In genomic region chr1:8858112-8858668, GRCh38 we compare ENCODE assay signal across 8 cellular contexts. TPM values are rescaled to one million over a fixed set of nuclear protein-coding genes. Genes with fewer than 3 reads are reported as not detected.
DNase-seq lines count a peak whose midpoint lies in the region; ATAC-seq, FAIRE-seq and TF ChIP-seq lines count a peak whose summit lies in the region.

No MANE protein-coding gene starts in this region.

- no peaks in the 10 kb centered on the region for H3K27me3 ChIP-seq in IMR-90 (ENCODE audit: control insufficient read depth, insufficient read depth, low read length)
- H3K27me3 ChIP-seq in HepG2 (ENCODE audit: control insufficient read depth in 1 of 2, insufficient read depth in 2 of 2, low read length in 2 of 2) = no peaks in the 10 kb centered on the region
- H3K27me3 ChIP-seq in H7 (ENCODE audit: control insufficient read depth, insufficient read depth, low read length) = no peaks in the 10 kb centered on the region

- intact Hi-C loops in IMR-90 (cut with micrococcal nuclease) = loop anchor here (10.0 kb wide), 1 partner anchor 393 kb away; no protein-coding TSS in a partner anchor
- intact Hi-C loops in HepG2 (cut with micrococcal nuclease; ENCODE audit: unreplicated experiment) = loop anchor here (2.0 to 5.0 kb wide), 2 partner anchors 41 to 131 kb away; partner anchors contain the start of gene RERE

- H3K4ac ChIP-seq in IMR-90 (ENCODE audit: low read depth, low read length) = 0 out of 2 replicates have a peak overlapping the region, but pooled peaks have one; percentile 30

- CTCF ChIA-PET in IMR-90 (lab: Yijun Ruan, JAX) (interaction anchor here (0.6 to 2.0 kb wide), 3 partner anchors 9 to 410 kb away, joined by 3 to 15 read pairs (median 3); no protein-coding TSS in a partner anchor), HepG2 (lab: Yijun Ruan, JAX; ENCODE audit: low intra/inter-chr PET ratio, low total read pairs) (no interaction called here)

- no peak overlapping the region for H3K14ac ChIP-seq in IMR-90 (replicated peaks; ENCODE audit: low read depth, low read length)

- no peak for TF ChIP-seq RAD21 in IMR-90 (IDR thresholded peaks at IDR 0.05; ENCODE audit: low read length)
- no peak for TF ChIP-seq RAD21 in HepG2 (CRISPR knock-in tag; IDR thresholded peaks at IDR 0.05)

- H4K20me1 ChIP-seq in IMR-90 (ENCODE audit: insufficient read depth, low read length) (peaks cover 66% of the 10 kb centered on the region), HepG2 (ENCODE audit: insufficient read depth, low read length) (peaks cover 50% of the 10 kb centered on the region)

- no peak overlapping the region for H2BK15ac ChIP-seq in IMR-90 (ENCODE audit: low read depth, low read length)

- H3K23ac ChIP-seq in IMR-90 (ENCODE audit: low read depth, low read length) = peak overlapping the region; percentile 21; the same call in 1 of the 2 replicates

- H3K4me3 ChIP-seq in IMR-90 (ENCODE audit: insufficient read depth, low read depth, low read length) (no peak overlapping the region), HepG2 (replicated peaks in 1 of 3; ENCODE audit: insufficient read depth in 1 of 3, low read depth in 2 of 3, low read length in 3 of 3) (no peak overlapping the region), H7 (ENCODE audit: insufficient read depth, low read depth, low read length) (no peak overlapping the region)

- TF ChIP-seq EP300 in HepG2 (IDR thresholded peaks at IDR 0.05; ENCODE audit: low read depth in 2 of 2, low read length in 2 of 2) (peak in 1 of 2 experiments; percentile 53; a peak in 1 of 4 replicates), HepG2 (CRISPR knock-in tag; IDR thresholded peaks at IDR 0.05; ENCODE audit: borderline replicate concordance) (no peak; the same call in 1 of the 2 replicates)

- no peak overlapping the region for H4K8ac ChIP-seq in IMR-90 (ENCODE audit: low read depth in 2 of 2, low read length in 2 of 2)

- in situ Hi-C loops in IMR-90 (cut with MboI; ENCODE audit: low sequenced_read_pairs) (loop anchor here (25.0 kb wide), 1 partner anchor 871 kb away; no protein-coding TSS in a partner anchor), HepG2 (cut with HindIII; ENCODE audit: extremely low pct_ligation_motif_present, low pct_unique_long_range_greater_than_20kb) (no loop called here)

- peaks cover 3% of the 10 kb centered on the region; the same call in 1 of the 2 replicates for H3K9me1 ChIP-seq in IMR-90 (ENCODE audit: insufficient read depth, low read length)

- H3K79me1 ChIP-seq in IMR-90 (ENCODE audit: low read depth in 1 of 2, low read length in 2 of 2) = peaks cover 8 to 40% of the 10 kb centered on the region in 2 experiments

- H3K36me3 ChIP-seq in IMR-90 (ENCODE audit: control insufficient read depth, insufficient read depth, low read length) (peaks cover 51% of the 10 kb centered on the region), HepG2 (replicated peaks in 1 of 2; ENCODE audit: control insufficient read depth in 1 of 2, insufficient read depth in 2 of 2, low read length in 2 of 2) (peaks cover 18 to 32% of the 10 kb centered on the region in 2 experiments), H7 (replicated peaks; ENCODE audit: control insufficient read depth, insufficient read depth, low read length) (peaks cover 39% of the 10 kb centered on the region)

- no peak overlapping the region for H2AK9ac ChIP-seq in IMR-90 (replicated peaks; ENCODE audit: low read depth, low read length, poor library complexity)

- BruUV-seq in IMR-90 (replicated peaks; lab: Mats Ljungman, UMichigan) = no TSS peak
- BruUV-seq in HepG2 (replicated peaks; lab: Mats Ljungman, UMichigan) = TSS peak; percentile 8

- TF ChIP-seq CTCF in IMR-90 (conservative IDR thresholded peaks at IDR 0.05; ENCODE audit: low read depth, low read length) = no peak
- 0 out of 2 replicates have a peak, but pooled peaks have one; percentile 14 for TF ChIP-seq CTCF in HepG2 (CRISPR knock-in tag; IDR thresholded peaks at IDR 0.05)

- no peak overlapping the region for H4K91ac ChIP-seq in IMR-90 (ENCODE audit: insufficient read depth, low read depth, low read length)

- no peak for TF ChIP-seq POLR2A in IMR-90 (IDR thresholded peaks at IDR 0.05; ENCODE audit: low read depth, low read length)
- peak; percentile 22 to 55; a peak in 2 of 4 replicates for TF ChIP-seq POLR2A in HepG2 (IDR thresholded peaks at IDR 0.05; ENCODE audit: insufficient read depth in 1 of 2, low read depth in 2 of 2, low read length in 2 of 2)

- H2BK5ac ChIP-seq in IMR-90 (ENCODE audit: low read depth, low read length, poor library complexity, severe bottlenecking) = peak overlapping the region; percentile 31

- ATAC-seq in IMR-90 (ENCODE audit: low read depth) = peak; percentile 74
- ATAC-seq in HepG2 = peak; percentile 38

- H2BK120ac ChIP-seq in IMR-90 (ENCODE audit: low read depth, low read length) = 0 out of 2 replicates have a peak overlapping the region, but pooled peaks have one; percentile 20

- H3K27ac ChIP-seq in IMR-90 (ENCODE audit: insufficient read depth, low read length) (no peak overlapping the region), HepG2 (ENCODE audit: extremely low read length, insufficient read depth, low read length) (peak overlapping the region; percentile 75)

- H3K4me1 ChIP-seq in IMR-90 (ENCODE audit: control insufficient read depth, insufficient read depth, low read length) = peaks cover 8% of the 10 kb centered on the region
- peaks cover 95% of the 10 kb centered on the region for H3K4me1 ChIP-seq in HepG2 (ENCODE audit: insufficient read depth, low read length)

- H3K9me3 ChIP-seq in IMR-90 (ENCODE audit: control insufficient read depth, insufficient read depth, low read length) (no peaks in the 10 kb centered on the region), HepG2 (ENCODE audit: low read length) (no peaks in the 10 kb centered on the region)

- no peak overlapping the region for H4K5ac ChIP-seq in IMR-90 (ENCODE audit: low read depth, low read length)

- H3K9ac ChIP-seq in IMR-90 (ENCODE audit: low read depth, low read length) = no peak overlapping the region
- H3K9ac ChIP-seq in HepG2 (ENCODE audit: insufficient read depth, low read depth, low read length) = no peak overlapping the region

- no peak overlapping the region; the same call in 1 of the 2 replicates for H2BK20ac ChIP-seq in IMR-90 (ENCODE audit: low read depth, low read length)

- WGBS in IMR-90 (ENCODE audit: extremely low coverage in 2 of 2, insufficient read length in 1 of 2), 2 experiments = no CpG with 5 or more reads among the region's 2 CpGs
- 17% methylated on average over 2 of the region's 2 CpGs for WGBS in HepG2 (ENCODE audit: low lambda C conversion rate)

- no peaks in the 10 kb centered on the region for H3K79me2 ChIP-seq in HepG2 (ENCODE audit: insufficient read depth, low read length)

- no peak overlapping the region for H3K18ac ChIP-seq in IMR-90 (ENCODE audit: low read depth, low read length)

- POLR2A ChIA-PET in IMR-90 (lab: Charles Lee; ENCODE audit: unreplicated experiment) (interaction anchor here (0.6 kb wide), 2 partner anchors 77 to 833 kb away, joined by 3 to 4 read pairs; no protein-coding TSS in a partner anchor), HepG2 (lab: Yijun Ruan, JAX) (interaction anchor here (1.6 to 13.6 kb wide), 4 partner anchors 10 to 21 kb away, joined by 4 to 116 read pairs (median 18); partner anchors contain the start of gene ENO1)

- H3K4me2 ChIP-seq in IMR-90 (ENCODE audit: low read depth, low read length) = peak overlapping the region; percentile 31; the same call in 1 of the 2 replicates
- no peak overlapping the region; the same call in 1 of the 2 replicates for H3K4me2 ChIP-seq in HepG2 (ENCODE audit: low read depth, low read length)

- H2AFZ ChIP-seq in IMR-90 (replicated peaks; ENCODE audit: low read length, poor library complexity) (no peak overlapping the region), HepG2 (ENCODE audit: low read length) (no peak overlapping the region)

- FAIRE-seq in HepG2 (lab: Jason Lieb, UNC) = peak; percentile 95

- peak overlapping the region; percentile 41; the same call in 1 of the 2 replicates for H2AK5ac ChIP-seq in IMR-90 (ENCODE audit: low read depth, low read length)

- no peak overlapping the region for H3K56ac ChIP-seq in IMR-90 (ENCODE audit: extremely low read depth, insufficient read depth, low read length)

- DNase-seq in AG08395 (ENCODE audit: low spot score) = peak; percentile 70
- peak; percentile 88 for DNase-seq in IMR-90
- DNase-seq in amniotic stem cell (lab: John Stamatoyannopoulos, UW) = peak; percentile 36
- peak; percentile 83 for DNase-seq in HepG2 (ENCODE audit: low spot score)
- no peak for DNase-seq in superior temporal gyrus (ENCODE audit: extremely low spot score)
- no peak for DNase-seq in H7
- DNase-seq in pons (ENCODE audit: low spot score) = no peak
- no peak for DNase-seq in NCI-H1105 (lab: John Stamatoyannopoulos, UW)

- dilution Hi-C loops in IMR-90 (cut with HindIII; ENCODE audit: low sequenced_read_pairs, unreplicated experiment) = no loop called here

RNA-seq across cellular contexts. Expression of gene ENO1, which starts 20.3 kb away (rescaled TPM):
- total RNA-seq in IMR-90 (2012; rRNA removed) (2,952 and 3,643 TPM in 2 replicates), HepG2 (2016; rRNA removed; fragmentation: Illumina TruSeq; extraction: Trizol) (1,559 and 2,216 TPM in 2 replicates)
- polyA plus RNA-seq in IMR-90 (2012; rRNA removed) (2,094 and 2,125 TPM in 2 replicates), HepG2 (2011; rRNA removed) (2,835 and 3,103 TPM in 2 replicates)
- polyA plus RNA-seq in IMR-90 (2012; cell fraction: cytosol; rRNA removed) = 1,308 and 1,582 TPM in 2 replicates
- polyA plus RNA-seq in IMR-90 (2012; cell fraction: nucleus; rRNA removed; ENCODE audit: low replicate concordance) = 1,133 and 1,170 TPM in 2 replicates
- 233 and 251 TPM in 2 replicates for total RNA-seq in HepG2 (2016; cell fraction: cytosol; rRNA removed; fragmentation: Illumina TruSeq; extraction: Trizol; ENCODE audit: low read depth)
- total RNA-seq in HepG2 (2016; cell fraction: insoluble cytoplasmic fraction; rRNA removed; fragmentation: Illumina TruSeq; extraction: Trizol) = 1,559 and 2,270 TPM in 2 replicates
- total RNA-seq in HepG2 (2016; cell fraction: membrane; rRNA removed; fragmentation: Illumina TruSeq; extraction: Trizol) = 352 and 366 TPM in 2 replicates
- total RNA-seq in HepG2 (2016; cell fraction: nucleus; rRNA removed; fragmentation: Illumina TruSeq; extraction: Trizol) = 647 and 688 TPM in 2 replicates
- 2,814 and 3,536 TPM in 2 replicates for polyA plus RNA-seq in HepG2 (2011; cell fraction: cytosol; rRNA removed)
- polyA plus RNA-seq in HepG2 (2011; cell fraction: nucleus; rRNA removed) = 1,312 and 1,364 TPM in 2 replicates
- polyA plus RNA-seq in HepG2 (2012) = 2,599 and 3,087 TPM in 2 replicates
- 244 and 257 TPM in 2 replicates for polyA plus RNA-seq in HepG2 (2016; cell fraction: cytosol; fragmentation: Illumina TruSeq; extraction: Trizol; ENCODE audit: low read depth)
- polyA plus RNA-seq in HepG2 (2016; cell fraction: insoluble cytoplasmic fraction; fragmentation: Illumina TruSeq; extraction: Trizol; ENCODE audit: low read depth) = 2,184 and 2,214 TPM in 2 replicates
- polyA plus RNA-seq in HepG2 (2016; cell fraction: membrane; fragmentation: Illumina TruSeq; extraction: Trizol; ENCODE audit: low read depth) = 258 and 284 TPM in 2 replicates
- polyA plus RNA-seq in HepG2 (2016; cell fraction: nucleus; fragmentation: Illumina TruSeq; extraction: Trizol; ENCODE audit: insufficient read depth, low read depth) = 796 and 841 TPM in 2 replicates
- polyA minus RNA-seq in HepG2 (2011; rRNA and poly(A)+ RNA removed; ENCODE audit: low replicate concordance) = 4,265 and 4,548 TPM in 2 replicates
- polyA minus RNA-seq in HepG2 (2011; cell fraction: cytosol; rRNA and poly(A)+ RNA removed) = 2,231 and 2,479 TPM in 2 replicates
- polyA minus RNA-seq in HepG2 (2011; cell fraction: nucleus; rRNA and poly(A)+ RNA removed) = 525 and 715 TPM in 2 replicates
- 4,341 and 4,764 TPM in 2 replicates for total RNA-seq in H7 (2014; rRNA removed; shearing (Covaris generic))

RNA-seq across cellular contexts. Expression of gene RERE, which starts 40.8 kb away (rescaled TPM):
- total RNA-seq in IMR-90 (2012; rRNA removed) (11.5 and 15.8 TPM in 2 replicates), HepG2 (2016; rRNA removed; fragmentation: Illumina TruSeq; extraction: Trizol) (18.6 and 21.9 TPM in 2 replicates)
- polyA plus RNA-seq in IMR-90 (2012; rRNA removed) (13.5 and 25.1 TPM in 2 replicates), HepG2 (2011; rRNA removed) (15.9 and 18.3 TPM in 2 replicates)
- polyA plus RNA-seq in IMR-90 (2012; cell fraction: cytosol; rRNA removed) = 7.6 and 12.1 TPM in 2 replicates
- 27.4 and 39.6 TPM in 2 replicates for polyA plus RNA-seq in IMR-90 (2012; cell fraction: nucleus; rRNA removed; ENCODE audit: low replicate concordance)
- total RNA-seq in HepG2 (2016; cell fraction: cytosol; rRNA removed; fragmentation: Illumina TruSeq; extraction: Trizol; ENCODE audit: low read depth) = 254 and 312 TPM in 2 replicates
- 13.9 and 17.5 TPM in 2 replicates for total RNA-seq in HepG2 (2016; cell fraction: insoluble cytoplasmic fraction; rRNA removed; fragmentation: Illumina TruSeq; extraction: Trizol)
- total RNA-seq in HepG2 (2016; cell fraction: membrane; rRNA removed; fragmentation: Illumina TruSeq; extraction: Trizol) = 58.9 and 60.2 TPM in 2 replicates
- total RNA-seq in HepG2 (2016; cell fraction: nucleus; rRNA removed; fragmentation: Illumina TruSeq; extraction: Trizol) = 39.1 and 43.0 TPM in 2 replicates
- 7.2 and 7.4 TPM in 2 replicates for polyA plus RNA-seq in HepG2 (2011; cell fraction: cytosol; rRNA removed)
- polyA plus RNA-seq in HepG2 (2011; cell fraction: nucleus; rRNA removed) = 66.9 and 79.6 TPM in 2 replicates
- polyA plus RNA-seq in HepG2 (2012) = 42.4 and 45.9 TPM in 2 replicates
- 1.7 and 2.2 TPM in 2 replicates for polyA plus RNA-seq in HepG2 (2016; cell fraction: cytosol; fragmentation: Illumina TruSeq; extraction: Trizol; ENCODE audit: low read depth)
- polyA plus RNA-seq in HepG2 (2016; cell fraction: insoluble cytoplasmic fraction; fragmentation: Illumina TruSeq; extraction: Trizol; ENCODE audit: low read depth) = 11.9 and 19.5 TPM in 2 replicates
- 5.0 and 7.3 TPM in 2 replicates for polyA plus RNA-seq in HepG2 (2016; cell fraction: membrane; fragmentation: Illumina TruSeq; extraction: Trizol; ENCODE audit: low read depth)
- polyA plus RNA-seq in HepG2 (2016; cell fraction: nucleus; fragmentation: Illumina TruSeq; extraction: Trizol; ENCODE audit: insufficient read depth, low read depth) = 58.3 and 59.3 TPM in 2 replicates
- polyA minus RNA-seq in HepG2 (2011; rRNA and poly(A)+ RNA removed; ENCODE audit: low replicate concordance) = 39.2 and 98.5 TPM in 2 replicates
- polyA minus RNA-seq in HepG2 (2011; cell fraction: cytosol; rRNA and poly(A)+ RNA removed) = 79.8 and 99.4 TPM in 2 replicates
- polyA minus RNA-seq in HepG2 (2011; cell fraction: nucleus; rRNA and poly(A)+ RNA removed) = 178 and 188 TPM in 2 replicates
- total RNA-seq in H7 (2014; rRNA removed; shearing (Covaris generic)) = 75.8 and 98.8 TPM in 2 replicates

Comparison
In these comparisons a context has a peak if more than half of its experiments do, and no peak if none do; other contexts are left out.
1. DNase-seq: peak in AG08395 (single experiment), IMR-90 (single experiment), amniotic stem cell (single experiment) and HepG2 (single experiment); none in superior temporal gyrus (single experiment), H7 (single experiment), pons (single experiment) and NCI-H1105 (single experiment).